Comparison of ENCODE assay signal across 1 cellular context in the genomic region with DNA sequence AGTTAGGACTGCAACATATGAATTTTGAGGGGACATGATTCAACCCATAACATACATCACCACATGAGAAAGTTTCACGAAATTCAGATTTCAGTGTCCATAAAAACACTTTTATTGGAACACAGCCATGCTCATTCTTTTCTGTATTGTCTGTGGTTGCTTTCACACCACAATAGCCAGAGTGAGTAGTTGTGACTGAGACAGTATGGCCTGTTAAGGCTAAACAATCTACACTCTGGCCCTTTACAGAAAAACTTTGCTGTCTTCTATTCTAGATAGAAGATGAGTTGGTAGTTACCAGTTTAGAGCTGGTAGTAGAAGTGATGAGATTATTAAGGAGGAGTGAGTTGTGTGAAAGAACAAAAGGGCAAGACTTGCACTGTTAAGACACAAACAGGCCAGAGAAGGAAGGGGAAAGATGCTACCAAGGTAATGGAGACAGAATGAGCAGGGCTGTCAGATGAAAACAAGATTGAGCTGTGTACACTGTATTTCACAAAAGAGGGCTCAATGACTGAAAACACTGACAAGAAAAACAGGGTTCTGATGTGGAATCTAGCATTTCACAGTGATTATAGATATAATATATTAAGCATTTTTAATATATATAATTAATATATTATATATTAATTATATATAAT.
TF ChIP-seq lines count a peak whose summit lies in the region.

No MANE protein-coding gene starts in this region.

TF ChIP-seq in IMR-90, 13 proteins besides CTCF, POLR2A, EP300 and RAD21 (continued from another document):
- no peak for TF ChIP-seq CEBPB (IDR thresholded peaks at IDR 0.05; ENCODE audit: low read depth, low read length)
- no peak for TF ChIP-seq RFX5 (IDR thresholded peaks at IDR 0.05; ENCODE audit: low read depth, low read length)
- TF ChIP-seq, protein P1, sequence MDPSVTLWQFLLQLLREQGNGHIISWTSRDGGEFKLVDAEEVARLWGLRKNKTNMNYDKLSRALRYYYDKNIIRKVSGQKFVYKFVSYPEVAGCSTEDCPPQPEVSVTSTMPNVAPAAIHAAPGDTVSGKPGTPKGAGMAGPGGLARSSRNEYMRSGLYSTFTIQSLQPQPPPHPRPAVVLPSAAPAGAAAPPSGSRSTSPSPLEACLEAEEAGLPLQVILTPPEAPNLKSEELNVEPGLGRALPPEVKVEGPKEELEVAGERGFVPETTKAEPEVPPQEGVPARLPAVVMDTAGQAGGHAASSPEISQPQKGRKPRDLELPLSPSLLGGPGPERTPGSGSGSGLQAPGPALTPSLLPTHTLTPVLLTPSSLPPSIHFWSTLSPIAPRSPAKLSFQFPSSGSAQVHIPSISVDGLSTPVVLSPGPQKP (IDR thresholded peaks at IDR 0.05; ENCODE audit: borderline replicate concordance, low read depth, low read length): no peak
- no peak for TF ChIP-seq NFE2L2 (IDR thresholded peaks at IDR 0.05; ENCODE audit: low read depth, low read length)
- TF ChIP-seq RCOR1 (IDR thresholded peaks at IDR 0.05; ENCODE audit: insufficient replicate concordance, low read length): no peak
- no peak for TF ChIP-seq CHD1 (IDR thresholded peaks at IDR 0.05; ENCODE audit: low read depth, low read length)
- no peak for TF ChIP-seq MAZ (IDR thresholded peaks at IDR 0.05; ENCODE audit: borderline replicate concordance, low read depth, low read length)
- TF ChIP-seq MAFK (IDR thresholded peaks at IDR 0.05; ENCODE audit: low read depth, low read length): no peak
- TF ChIP-seq FOS (IDR thresholded peaks at IDR 0.05; ENCODE audit: low read depth, low read length): no peak
- no peak for TF ChIP-seq BHLHE40 (IDR thresholded peaks at IDR 0.05; ENCODE audit: low read depth, low read length)
